In genomic region chr3:2940062-2940461, GRCh38 we compare ENCODE assay signal across 20 cellular contexts.
DNase-seq lines count a peak whose midpoint lies in the region; ATAC-seq, FAIRE-seq and TF ChIP-seq lines count a peak whose summit lies in the region.
"Had no signal": no experiment of that assay in that cellular context is flagged by ENCODE, and none has a peak within 500 bp of the region (broad histone marks: within the 10 kb centered on the region; RNA-seq: fewer than 3 reads in every experiment).

No MANE protein-coding gene starts in this region.

- peak overlapping the region; percentile 46; the same call in 1 of the 2 replicates for H3K4me2 ChIP-seq in MM.1S (ENCODE audit: low read depth, low read length)
- H3K4me2 ChIP-seq: BLaER1 had no signal

- H3K4me1 ChIP-seq in MM.1S (ENCODE audit: low read length): peaks cover 26% of the 10 kb centered on the region

- no peaks in the 10 kb centered on the region for H3K36me3 Mint-ChIP-seq in activated naive CD4-positive, alpha-beta T cell treated with anti-CD3 and anti-CD28 coated beads, Interleukin-2, amount 50 U/mL, for 72 hours
- H3K36me3 Mint-ChIP-seq: CD8-positive, alpha-beta T cell had no signal

- DNase-seq in GM12891 (ENCODE audit: insufficient read length, low spot score) (no peak), MM.1S (peak; percentile 72), NCI-H526 treated with DMSO at 0.1 percent for 48 hours (lab: John Stamatoyannopoulos, UW) (no peak)
- no peak for DNase-seq in activated naive CD4-positive, alpha-beta T cell treated with anti-CD3 and anti-CD28 coated beads, Interleukin-2, amount 50 U/mL, for 72 hours (ENCODE audit: low spot score in 2 of 2)
- DNase-seq: CD8-positive, alpha-beta T cell; DMS79; H9; NCI-H1436 treated with DMSO at 0.1 percent for 48 hours; NCI-H2029 treated with DMSO at 0.1 percent for 48 hours; NCI-H524 treated with DMSO at 0.1 percent for 48 hours; Right ventricle myocardium superior had no signal

- H3K27ac ChIP-seq in MM.1S (ENCODE audit: low read length): peak overlapping the region; percentile 70; the same call in 1 of the 2 replicates
- H3K27ac ChIP-seq: BLaER1, SK-N-MC had no signal

- peak; percentile 59 for ATAC-seq in GM21515 (IDR thresholded peaks at IDR 0.05; ENCODE audit: unreplicated experiment)
- peak; percentile 40 for ATAC-seq in HG03045 (IDR thresholded peaks at IDR 0.05; ENCODE audit: unreplicated experiment)
- ATAC-seq in HG02973 (IDR thresholded peaks at IDR 0.05; ENCODE audit: unreplicated experiment): no peak
- ATAC-seq in activated naive CD4-positive, alpha-beta T cell treated with anti-CD3 and anti-CD28 coated beads, Interleukin-2, amount 50 U/mL, for 72 hours: no peak
- ATAC-seq: CD8-positive, alpha-beta T cell had no signal

- TF ChIP-seq CTCF in MM.1S (IDR thresholded peaks at IDR 0.05; ENCODE audit: low read length): no peak

- no peaks in the 10 kb centered on the region for H3K36me3 ChIP-seq in MM.1S (replicated peaks; ENCODE audit: insufficient read depth, low read length)
- H3K36me3 ChIP-seq: BLaER1 had no signal

- H2AFZ ChIP-seq in MM.1S (ENCODE audit: low read length): no peak overlapping the region

- H3K9me3 Mint-ChIP-seq in activated naive CD4-positive, alpha-beta T cell treated with anti-CD3 and anti-CD28 coated beads, Interleukin-2, amount 50 U/mL, for 72 hours: no peaks in the 10 kb centered on the region
- H3K9me3 Mint-ChIP-seq: CD8-positive, alpha-beta T cell; H9 had no signal

- peaks cover 18% of the 10 kb centered on the region for H3F3A ChIP-seq in MM.1S (ENCODE audit: insufficient read depth, low read length)

- H3K27me3 ChIP-seq in MM.1S (replicated peaks; ENCODE audit: insufficient read depth, low read length): no peaks in the 10 kb centered on the region
- H3K27me3 ChIP-seq: BLaER1 had no signal

- no peak for TF ChIP-seq POLR2A in GM12891 (IDR thresholded peaks at IDR 0.05; ENCODE audit: low read depth, low read length)

- peak; percentile 13 for FAIRE-seq in GM12891 (lab: Jason Lieb, UNC)
- FAIRE-seq: A204.1, D721Med, GM19239, RCC 7860 had no signal

- H3K9me3 ChIP-seq in MM.1S (replicated peaks; ENCODE audit: insufficient read depth, low read length): no peaks in the 10 kb centered on the region
- H3K9me3 ChIP-seq: BLaER1 had no signal

- no peaks in the 10 kb centered on the region for H3K79me2 ChIP-seq in MM.1S (ENCODE audit: low read length)

- H4K20me1 ChIP-seq in MM.1S (ENCODE audit: insufficient read depth, low read length): no peaks in the 10 kb centered on the region
- H4K20me1 ChIP-seq: BLaER1 had no signal

- no peak overlapping the region for H3K27ac Mint-ChIP-seq in activated naive CD4-positive, alpha-beta T cell treated with anti-CD3 and anti-CD28 coated beads, Interleukin-2, amount 50 U/mL, for 72 hours
- H3K27ac Mint-ChIP-seq: CD8-positive, alpha-beta T cell; H9 had no signal

- H3K4me3 ChIP-seq in MM.1S (ENCODE audit: low read length): 0 out of 2 replicates have a peak overlapping the region, but pooled peaks have one; percentile 18
- H3K4me3 ChIP-seq: BLaER1, SK-N-MC had no signal

- H3K9me2 ChIP-seq in MM.1S (replicated peaks; ENCODE audit: insufficient read depth, low read length): no peaks in the 10 kb centered on the region

- no peak overlapping the region for H3K9ac ChIP-seq in MM.1S (ENCODE audit: low read length)
- H3K9ac ChIP-seq: BLaER1 had no signal

TF ChIP-seq in GM12891, 5 proteins besides CTCF, POLR2A, EP300 and RAD21:
- TF ChIP-seq PAX5 (IDR thresholded peaks at IDR 0.05; ENCODE audit: insufficient read depth, low read length, severe bottlenecking) (no peak), POU2F2 (IDR thresholded peaks at IDR 0.05; ENCODE audit: low read depth, low read length) (no peak)

Comparison
In these comparisons a context has a peak if more than half of its experiments do, and no peak if none do; other contexts are left out.
1. ATAC-seq: peak in GM21515 (single experiment) and HG03045 (single experiment); none in HG02973 (single experiment) and activated naive CD4-positive, alpha-beta T cell treated with anti-CD3 and anti-CD28 coated beads, Interleukin-2, amount 50 U/mL, for 72 hours (0 of 2).